In the genomic region with DNA sequence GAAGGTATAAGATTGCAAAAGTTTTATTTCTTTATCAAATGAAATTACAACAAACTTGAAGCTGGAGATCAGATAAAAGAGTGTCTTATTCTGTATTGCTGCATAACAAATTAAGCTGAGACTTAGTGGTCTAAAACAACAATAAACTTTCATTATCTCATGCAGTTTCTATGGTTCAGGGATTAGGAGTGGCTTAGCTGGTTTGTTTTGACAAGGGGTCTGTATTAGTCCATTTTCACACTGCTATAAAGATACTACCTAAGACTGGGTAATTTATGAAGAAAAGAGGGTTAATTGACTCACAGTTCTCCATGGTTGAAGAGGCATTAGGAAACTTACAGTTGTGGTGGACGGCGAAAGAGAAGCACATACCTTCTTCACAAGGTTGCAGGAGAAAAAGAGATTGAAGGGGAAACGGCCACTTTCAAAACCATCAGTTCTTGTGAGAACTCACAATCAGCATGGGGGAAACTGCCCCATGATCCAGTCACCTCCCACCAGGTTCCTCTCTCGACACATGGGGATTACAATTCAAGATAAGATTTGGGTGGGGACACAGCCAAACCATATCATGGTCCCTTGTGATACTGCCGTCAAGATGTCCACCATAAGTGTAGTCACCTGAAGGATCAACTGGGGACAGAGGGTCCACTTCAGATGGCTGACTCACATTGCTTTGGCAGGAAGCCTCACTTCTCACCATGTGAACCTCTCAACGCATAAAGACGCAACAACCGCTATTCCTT, we compare ENCODE assay signal across 18 cellular contexts.
DNase-seq lines count a peak whose midpoint lies in the region; ATAC-seq and TF ChIP-seq lines count a peak whose summit lies in the region.
"Had no signal": no experiment of that assay in that cellular context is flagged by ENCODE, and none has a peak within 500 bp of the region (broad histone marks: within the 10 kb centered on the region; RNA-seq: fewer than 3 reads in every experiment).

No MANE protein-coding gene starts in this region.

- in situ Hi-C loops in HAP-1 (cut with MboI; ENCODE audit: low sequenced_read_pairs), result loop anchor here (10.0 kb wide), 1 partner anchor 63 kb away; a partner anchor contains a TSS

- no peak overlapping the region for H3K27ac ChIP-seq in suprapubic skin
- H3K27ac ChIP-seq: 22Rv1, A549, C4-2B, GM23248 had no signal

- no peak overlapping the region for H3K4me3 ChIP-seq in HAP-1
- no peak overlapping the region for H3K4me3 ChIP-seq in suprapubic skin
- H3K4me3 ChIP-seq: A549, GM23248 had no signal

- ATAC-seq in GM21576 (IDR thresholded peaks at IDR 0.05; ENCODE audit: unreplicated experiment) (no peak), GM19397 (IDR thresholded peaks at IDR 0.05; ENCODE audit: unreplicated experiment) (no peak)
- ATAC-seq: A549, HCT116 had no signal

- TF ChIP-seq CTCF in suprapubic skin (IDR thresholded peaks at IDR 0.05), result no peak

- H3K36me3 ChIP-seq in HAP-1 (replicated peaks) (no peaks in the 10 kb centered on the region), suprapubic skin (no peaks in the 10 kb centered on the region)

- TF ChIP-seq POLR2A in erythroblast (IDR thresholded peaks at IDR 0.05; ENCODE audit: low read length), result no peak
- no peak for TF ChIP-seq POLR2A in suprapubic skin (IDR thresholded peaks at IDR 0.05)

- DNase-seq in DMS53 (lab: John Stamatoyannopoulos, UW) (peak; percentile 33), DMS53 treated with DMSO at 0.1 percent for 48 hours (lab: John Stamatoyannopoulos, UW; ENCODE audit: unreplicated experiment) (no peak), HAP-1 (ENCODE audit: low spot score in 2 of 2) (peak; percentile 23 to 87), erythroblast (lab: John Stamatoyannopoulos, UW) (peak; percentile 11 to 38), suprapubic skin (ENCODE audit: low spot score in 2 of 2) (no peak)
- DNase-seq: AML-193; Caco-2; CD4-positive, alpha-beta T cell; DMS79 treated with DMSO at 0.1 percent for 48 hours; GF-D8; GM23248; KG1 had no signal

- no peak for TF ChIP-seq EP300 in suprapubic skin (IDR thresholded peaks at IDR 0.05)

- peaks cover 41% of the 10 kb centered on the region for H3K27me3 ChIP-seq in HAP-1 (ENCODE audit: low read depth)
- peaks cover 7% of the 10 kb centered on the region for H3K27me3 ChIP-seq in suprapubic skin

- H3K9me3 ChIP-seq in HAP-1 (no peaks in the 10 kb centered on the region), suprapubic skin (no peaks in the 10 kb centered on the region)
- H3K9me3 ChIP-seq: A549, Caco-2 had no signal

- WGBS in suprapubic skin, result 89% methylated on average over 8 of the region's 8 CpGs

- H3K4me1 ChIP-seq in HAP-1, result peaks cover 5% of the 10 kb centered on the region
- H3K4me1 ChIP-seq in suprapubic skin, result no peaks in the 10 kb centered on the region
- H3K4me1 ChIP-seq: A549, Caco-2 had no signal

Comparison
In these comparisons a context has a peak if more than half of its experiments do, and no peak if none do; other contexts are left out.
1. DNase-seq: peak in DMS53 (single experiment), HAP-1 (2 of 2) and erythroblast (2 of 2); none in DMS53 treated with DMSO at 0.1 percent for 48 hours (single experiment) and suprapubic skin (0 of 2).